ENCODE assay signal across 12 cellular contexts in genomic region chr10:31030216-31030615, GRCh38. TPM values are rescaled to one million over a fixed set of nuclear protein-coding genes. Genes with fewer than 3 reads are reported as not detected.
DNase-seq lines count a peak whose midpoint lies in the region; ATAC-seq and TF ChIP-seq lines count a peak whose summit lies in the region.
"Had no signal": no experiment of that assay in that cellular context is flagged by ENCODE, and none has a peak within 500 bp of the region (broad histone marks: within the 10 kb centered on the region; RNA-seq: fewer than 3 reads in every experiment).

No MANE protein-coding gene starts in this region.

- H3K4me3 ChIP-seq in ascending aorta (peak overlapping the region; percentile 69 to 71), thyroid gland (replicated peaks in 1 of 3) (peak overlapping the region in 1 of 3 donors; percentile 49), ovary (no peak overlapping the region)

- CTCF ChIA-PET in activated CD4-positive, alpha-beta T cell treated with anti-CD3 and anti-CD28 coated beads for 36 hours (lab: Charles Lee) = interaction anchor here (0.6 to 1.3 kb wide), 3 partner anchors 91 to 383 kb away, joined by 3 to 7 read pairs (median 3); no protein-coding TSS in a partner anchor

- H3K4me1 Mint-ChIP-seq in activated CD4-positive, alpha-beta T cell treated with anti-CD3 and anti-CD28 coated beads, Interleukin-2, amount 10 ng/mL, durations not matched to agents 24 days and 14 days = peaks cover 9% of the 10 kb centered on the region
- peaks cover 19% of the 10 kb centered on the region for H3K4me1 Mint-ChIP-seq in activated CD4-positive, alpha-beta T cell treated with anti-CD3 and anti-CD28 coated beads for 36 hours
- H3K4me1 Mint-ChIP-seq in immature natural killer cell = peaks cover 13% of the 10 kb centered on the region in 2 donors

- no peak overlapping the region for H3K27ac Mint-ChIP-seq in activated CD4-positive, alpha-beta T cell treated with anti-CD3 and anti-CD28 coated beads, Interleukin-2, amount 10 ng/mL, durations not matched to agents 24 days and 14 days
- H3K27ac Mint-ChIP-seq in activated CD4-positive, alpha-beta T cell treated with anti-CD3 and anti-CD28 coated beads for 36 hours = no peak overlapping the region
- peak overlapping the region in 4 of 6 donors; percentile 3 to 95 (median 50) for H3K27ac Mint-ChIP-seq in immature natural killer cell

- H3K36me3 ChIP-seq in ascending aorta = no peaks in the 10 kb centered on the region
- no peaks in the 10 kb centered on the region for H3K36me3 ChIP-seq in thyroid gland
- H3K36me3 ChIP-seq in ovary = no peaks in the 10 kb centered on the region

- H3K27ac ChIP-seq in ascending aorta (peak overlapping the region; percentile 98 to 99), thyroid gland (peak overlapping the region; percentile 99 to 100 (median 100)), ovary (peak overlapping the region in 1 of 2 donors; percentile 100)

- TF ChIP-seq EP300 in ovary (IDR thresholded peaks at IDR 0.05) = no peak

- H3K4me1 ChIP-seq in ascending aorta = peaks cover 6 to 25% of the 10 kb centered on the region in 2 donors
- H3K4me1 ChIP-seq in thyroid gland = peaks cover 27 to 44% of the 10 kb centered on the region in 2 donors
- peaks cover 6% of the 10 kb centered on the region for H3K4me1 ChIP-seq in ovary (ENCODE audit: insufficient read depth)

- H3K9me3 ChIP-seq in ascending aorta = no peaks in the 10 kb centered on the region
- H3K9me3 ChIP-seq in thyroid gland = no peaks in the 10 kb centered on the region
- no peaks in the 10 kb centered on the region for H3K9me3 ChIP-seq in ovary

- no peak for ATAC-seq in activated CD4-positive, alpha-beta T cell treated with anti-CD3 and anti-CD28 coated beads for 36 hours
- ATAC-seq in HG03108 (IDR thresholded peaks at IDR 0.05; ENCODE audit: unreplicated experiment) = no peak

- H3K36me3 Mint-ChIP-seq in activated CD4-positive, alpha-beta T cell treated with anti-CD3 and anti-CD28 coated beads, Interleukin-2, amount 10 ng/mL, durations not matched to agents 24 days and 14 days (ENCODE audit: low read depth) = no peaks in the 10 kb centered on the region
- H3K36me3 Mint-ChIP-seq in activated CD4-positive, alpha-beta T cell treated with anti-CD3 and anti-CD28 coated beads for 36 hours (ENCODE audit: low read depth) = no peaks in the 10 kb centered on the region
- H3K36me3 Mint-ChIP-seq in immature natural killer cell = no peaks in the 10 kb centered on the region

- no peak overlapping the region for H3K4me3 Mint-ChIP-seq in activated CD4-positive, alpha-beta T cell treated with anti-CD3 and anti-CD28 coated beads, Interleukin-2, amount 10 ng/mL, durations not matched to agents 24 days and 14 days
- H3K4me3 Mint-ChIP-seq in activated CD4-positive, alpha-beta T cell treated with anti-CD3 and anti-CD28 coated beads for 36 hours = no peak overlapping the region
- peak overlapping the region in 2 of 5 donors; percentile 2 to 5 for H3K4me3 Mint-ChIP-seq in immature natural killer cell

- TF ChIP-seq CTCF in ascending aorta (IDR thresholded peaks at IDR 0.05) (no peak), thyroid gland (IDR thresholded peaks at IDR 0.05) (no peak), ovary (IDR thresholded peaks at IDR 0.05) (no peak)

- peak; percentile 51 for DNase-seq in activated CD4-positive, alpha-beta T cell treated with anti-CD3 and anti-CD28 coated beads, Interleukin-2, amount 10 ng/mL, durations not matched to agents 24 days and 14 days
- no peak for DNase-seq in activated CD4-positive, alpha-beta T cell treated with anti-CD3 and anti-CD28 coated beads for 36 hours
- DNase-seq in ascending aorta (ENCODE audit: low spot score in 2 of 2) (no peak), immature natural killer cell (no peak), thyroid gland (no peak), ovary (no peak), AG20443 (ENCODE audit: low spot score) (no peak)
- DNase-seq: GDM1, hippocampal formation, midbrain, NCI-H1694 treated with DMSO at 0.1 percent for 48 hours had no signal

- H3K27me3 Mint-ChIP-seq in activated CD4-positive, alpha-beta T cell treated with anti-CD3 and anti-CD28 coated beads, Interleukin-2, amount 10 ng/mL, durations not matched to agents 24 days and 14 days = no peaks in the 10 kb centered on the region
- H3K27me3 Mint-ChIP-seq in activated CD4-positive, alpha-beta T cell treated with anti-CD3 and anti-CD28 coated beads for 36 hours = no peaks in the 10 kb centered on the region
- peaks cover 7 to 16% (median 10%) of the 10 kb centered on the region in 3 donors for H3K27me3 Mint-ChIP-seq in immature natural killer cell (ENCODE audit: low read depth in 3 of 3)

- intact Hi-C loops in activated CD4-positive, alpha-beta T cell treated with anti-CD3 and anti-CD28 coated beads, Interleukin-2, amount 10 ng/mL, durations not matched to agents 24 days and 14 days (cut with micrococcal nuclease) = loop anchor here (10.0 kb wide), 1 partner anchor 775 kb away; no protein-coding TSS in a partner anchor
- intact Hi-C loops in activated CD4-positive, alpha-beta T cell treated with anti-CD3 and anti-CD28 coated beads for 36 hours (cut with DNase I, micrococcal nuclease) = loop anchor here (2.0 to 5.0 kb wide), 6 partner anchors 71 to 1347 kb away; partner anchors contain the start of gene MAP3K8 (in 1 of the 2)
- intact Hi-C loops in ascending aorta (cut with DNase I) = loop anchor here (2.0 to 5.0 kb wide), 5 partner anchors 48 to 667 kb away; no protein-coding TSS in a partner anchor
- intact Hi-C loops in thyroid gland (cut with DNase I) = loop anchor here (10.0 kb wide), 2 partner anchors 245 to 285 kb away; partner anchors contain the start of gene ZEB1
- intact Hi-C loops in ovary (cut with DNase I) = loop anchor here in 2 of 4 donors (5.0 to 10.0 kb wide), 3 partner anchors 105 to 243 kb away; no protein-coding TSS in a partner anchor

- POLR2A ChIA-PET in activated CD4-positive, alpha-beta T cell treated with anti-CD3 and anti-CD28 coated beads for 36 hours (lab: Charles Lee) = no interaction called here

- H3K27me3 ChIP-seq in ascending aorta (no peaks in the 10 kb centered on the region), thyroid gland (no peaks in the 10 kb centered on the region), ovary (no peaks in the 10 kb centered on the region)

- WGBS in thyroid gland, 2 donors = 30 to 42% methylated on average over 8 of the region's 8 CpGs
- 46 to 66% (median 62%) methylated on average over 8 of the region's 8 CpGs for WGBS in ovary, 3 donors

- no peaks in the 10 kb centered on the region for H3K9me3 Mint-ChIP-seq in activated CD4-positive, alpha-beta T cell treated with anti-CD3 and anti-CD28 coated beads, Interleukin-2, amount 10 ng/mL, durations not matched to agents 24 days and 14 days
- H3K9me3 Mint-ChIP-seq in activated CD4-positive, alpha-beta T cell treated with anti-CD3 and anti-CD28 coated beads for 36 hours (ENCODE audit: low read depth) = no peaks in the 10 kb centered on the region
- no peaks in the 10 kb centered on the region for H3K9me3 Mint-ChIP-seq in immature natural killer cell

- TF ChIP-seq POLR2A in thyroid gland (IDR thresholded peaks at IDR 0.05) = peak in 1 of 2 donors; percentile 32
- no peak for TF ChIP-seq POLR2A in ovary (IDR thresholded peaks at IDR 0.05)

RNA-seq across cellular contexts. Expression of gene ZNF438, which starts 1.4 kb away (rescaled TPM):
- total RNA-seq in activated CD4-positive, alpha-beta T cell treated with anti-CD3 and anti-CD28 coated beads, Interleukin-2, amount 10 ng/mL, durations not matched to agents 24 days and 14 days = 2.4 and 3.2 TPM in 2 replicates
- total RNA-seq in activated CD4-positive, alpha-beta T cell treated with anti-CD3 and anti-CD28 coated beads for 36 hours = 1 to 10 TPM; 3.1 to 3.7 TPM
- total RNA-seq in ascending aorta = 1.7 TPM
- polyA plus RNA-seq in immature natural killer cell = 1 to 10 TPM; 1.6 to 5.0 (median 3.4) TPM
- total RNA-seq in thyroid gland = 10 to 100 TPM; 19.2 to 21.8 (median 20.3) TPM
- 10 to 100 TPM in 1 of 7 donors, 1 to 10 TPM in 6; 6.2 to 11.6 (median 6.9) TPM for total RNA-seq in ovary
- 10 to 100 TPM in 1 of 2 donors, 1 to 10 TPM in 1; 7.1 to 12.7 TPM for polyA plus RNA-seq in ovary

Comparison
In these comparisons a context has a peak if more than half of its experiments do, and no peak if none do; other contexts are left out.
1. H3K27ac Mint-ChIP-seq: peak in immature natural killer cell (4 of 6); none in activated CD4-positive, alpha-beta T cell treated with anti-CD3 and anti-CD28 coated beads, Interleukin-2, amount 10 ng/mL, durations not matched to agents 24 days and 14 days (single experiment) and activated CD4-positive, alpha-beta T cell treated with anti-CD3 and anti-CD28 coated beads for 36 hours (single experiment).